In genomic region chr10:43261578-43261965, GRCh38 we compare ENCODE assay signal across 17 cellular contexts. TPM values are rescaled to one million over a fixed set of nuclear protein-coding genes. Genes with fewer than 3 reads are reported as not detected.
A peak's percentile ranks its signal among the peaks of the same experiment; 100 is the strongest.
DNase-seq lines count a peak whose midpoint lies in the region; ATAC-seq and TF ChIP-seq lines count a peak whose summit lies in the region.
"Had no signal": no experiment of that assay in that cellular context is flagged by ENCODE, and none has a peak within 500 bp of the region (broad histone marks: within the 10 kb centered on the region; RNA-seq: fewer than 3 reads in every experiment).

No MANE protein-coding gene starts in this region.

- in situ Hi-C loops in mammary epithelial cell (cut with MboI; ENCODE audit: low sequenced_read_pairs in 2 of 2): no loop called here

- H3K9ac ChIP-seq in mammary epithelial cell (ENCODE audit: insufficient read depth, low read length): no peak overlapping the region
- peak overlapping the region; percentile 63 for H3K9ac ChIP-seq in neural cell (ENCODE audit: low read length)

- TF ChIP-seq CTCF in MCF 10A (IDR thresholded peaks at IDR 0.05; ENCODE audit: unreplicated experiment) (no peak), mammary epithelial cell (conservative IDR thresholded peaks at IDR 0.05 in 1 of 2, IDR thresholded peaks at IDR 0.05 in 1 of 2; ENCODE audit: extremely low read depth in 1 of 2, insufficient read depth in 1 of 2, low read depth in 1 of 2, low read length in 2 of 2) (no peak), coronary artery (IDR thresholded peaks at IDR 0.05) (no peak), neural cell (IDR thresholded peaks at IDR 0.05; ENCODE audit: poor library complexity, severe bottlenecking) (no peak)

- H3K27me3 ChIP-seq in mammary epithelial cell (ENCODE audit: insufficient read depth, low read length) (peaks cover 15% of the 10 kb centered on the region), neural cell (ENCODE audit: insufficient read depth, low read depth, low read length) (peaks cover 15% of the 10 kb centered on the region)

- H3K27ac ChIP-seq in mammary epithelial cell (ENCODE audit: insufficient read depth, low read depth, low read length) (no peak overlapping the region), coronary artery (no peak overlapping the region), neural cell (ENCODE audit: low read length) (peak overlapping the region; percentile 82)

- no peaks in the 10 kb centered on the region for H3K36me3 Mint-ChIP-seq in MCF 10A (ENCODE audit: insufficient read depth, unreplicated experiment)
- H3K36me3 Mint-ChIP-seq in stimulated activated effector memory CD8-positive, alpha-beta T cell treated with anti-CD3 and anti-CD28 coated beads, Interleukin-12 subunit alpha, Interleukin-12 subunit beta, amount 100 ng/mL, for 72 hours: no peaks in the 10 kb centered on the region
- H3K36me3 Mint-ChIP-seq in activated CD8-positive, alpha-beta T cell treated with anti-CD3 and anti-CD28 coated beads, Interleukin-2, amount 10 ng/mL, durations not matched to agents 7 days and 5 days (ENCODE audit: low read depth): no peaks in the 10 kb centered on the region
- H3K36me3 Mint-ChIP-seq: CD4-positive, CD25-positive, alpha-beta regulatory T cell had no signal

- peaks cover 10% of the 10 kb centered on the region for H3K4me1 ChIP-seq in mammary epithelial cell (ENCODE audit: insufficient read depth, low read length)

- H3K9me3 ChIP-seq in mammary epithelial cell (replicated peaks; ENCODE audit: insufficient read depth, low read length) (no peaks in the 10 kb centered on the region), neural cell (ENCODE audit: low read length) (no peaks in the 10 kb centered on the region)
- H3K9me3 ChIP-seq: Caco-2 had no signal

- POLR2A ChIA-PET in MCF 10A (lab: Yijun Ruan, JAX): no interaction called here
- POLR2A ChIA-PET in activated CD8-positive, alpha-beta T cell treated with anti-CD3 and anti-CD28 coated beads, Interleukin-2, amount 10 ng/mL, durations not matched to agents 7 days and 5 days (lab: Charles Lee): no interaction called here

- H2AFZ ChIP-seq in mammary epithelial cell (ENCODE audit: low read depth, low read length) (no peak overlapping the region), neural cell (ENCODE audit: low read depth, low read length) (no peak overlapping the region)

- H3K79me2 ChIP-seq in mammary epithelial cell (ENCODE audit: insufficient read depth, low read length) (no peaks in the 10 kb centered on the region), neural cell (replicated peaks; ENCODE audit: insufficient read depth, low read length) (no peaks in the 10 kb centered on the region)

- intact Hi-C loops in MCF 10A (cut with micrococcal nuclease) (no loop called here), mammary epithelial cell (cut with micrococcal nuclease) (loop anchor here (10.0 kb wide), 1 partner anchor 203 kb away; no protein-coding TSS in a partner anchor)

- H3K4me2 ChIP-seq in mammary epithelial cell (ENCODE audit: insufficient read depth, low read depth, low read length): no peak overlapping the region
- H3K4me2 ChIP-seq in neural cell (ENCODE audit: low read length): no peak overlapping the region

- peak overlapping the region; percentile 38 for H3K4me3 Mint-ChIP-seq in MCF 10A (ENCODE audit: unreplicated experiment)
- H3K4me3 Mint-ChIP-seq in stimulated activated effector memory CD8-positive, alpha-beta T cell treated with anti-CD3 and anti-CD28 coated beads, Interleukin-12 subunit alpha, Interleukin-12 subunit beta, amount 100 ng/mL, for 72 hours: no peak overlapping the region
- no peak overlapping the region for H3K4me3 Mint-ChIP-seq in activated CD8-positive, alpha-beta T cell treated with anti-CD3 and anti-CD28 coated beads, Interleukin-2, amount 10 ng/mL, durations not matched to agents 7 days and 5 days
- H3K4me3 Mint-ChIP-seq: CD4-positive, CD25-positive, alpha-beta regulatory T cell; HFFc6 had no signal

- TF ChIP-seq EP300 in neural cell (conservative IDR thresholded peaks at IDR 0.05; ENCODE audit: poor library complexity, severe bottlenecking): no peak

- no peak for ATAC-seq in stimulated activated effector memory CD8-positive, alpha-beta T cell treated with anti-CD3 and anti-CD28 coated beads, Interleukin-12 subunit alpha, Interleukin-12 subunit beta, amount 100 ng/mL, for 72 hours
- no peak for ATAC-seq in GM18511 (IDR thresholded peaks at IDR 0.05; ENCODE audit: unreplicated experiment)
- ATAC-seq in activated CD8-positive, alpha-beta T cell treated with anti-CD3 and anti-CD28 coated beads, Interleukin-2, amount 10 ng/mL, durations not matched to agents 7 days and 5 days: no peak
- ATAC-seq: Panc1 had no signal

- H3F3A ChIP-seq in neural cell (ENCODE audit: insufficient read depth, low read length, poor library complexity, severe bottlenecking): no peaks in the 10 kb centered on the region

- H3K4me3 ChIP-seq in mammary epithelial cell (replicated peaks in 1 of 3; ENCODE audit: insufficient read depth in 1 of 3, low read depth in 2 of 3, low read length in 3 of 3) (no peak overlapping the region), coronary artery (no peak overlapping the region), neural cell (ENCODE audit: low read length) (peak overlapping the region; percentile 52)

- H3K9me3 Mint-ChIP-seq in MCF 10A (ENCODE audit: unreplicated experiment): no peaks in the 10 kb centered on the region
- H3K9me3 Mint-ChIP-seq in stimulated activated effector memory CD8-positive, alpha-beta T cell treated with anti-CD3 and anti-CD28 coated beads, Interleukin-12 subunit alpha, Interleukin-12 subunit beta, amount 100 ng/mL, for 72 hours: no peaks in the 10 kb centered on the region
- no peaks in the 10 kb centered on the region for H3K9me3 Mint-ChIP-seq in activated CD8-positive, alpha-beta T cell treated with anti-CD3 and anti-CD28 coated beads, Interleukin-2, amount 10 ng/mL, durations not matched to agents 7 days and 5 days (ENCODE audit: insufficient read depth)
- H3K9me3 Mint-ChIP-seq: CD4-positive, CD25-positive, alpha-beta regulatory T cell; HFFc6 had no signal

- peaks cover 22% of the 10 kb centered on the region for H3K4me1 Mint-ChIP-seq in MCF 10A (ENCODE audit: insufficient read depth, unreplicated experiment)
- peaks cover 39% of the 10 kb centered on the region for H3K4me1 Mint-ChIP-seq in stimulated activated effector memory CD8-positive, alpha-beta T cell treated with anti-CD3 and anti-CD28 coated beads, Interleukin-12 subunit alpha, Interleukin-12 subunit beta, amount 100 ng/mL, for 72 hours
- peaks cover 16% of the 10 kb centered on the region for H3K4me1 Mint-ChIP-seq in activated CD8-positive, alpha-beta T cell treated with anti-CD3 and anti-CD28 coated beads, Interleukin-2, amount 10 ng/mL, durations not matched to agents 7 days and 5 days (ENCODE audit: low read depth)

- H3K27ac Mint-ChIP-seq in MCF 10A (ENCODE audit: low read depth, unreplicated experiment): no peak overlapping the region
- peak overlapping the region; percentile 60 for H3K27ac Mint-ChIP-seq in stimulated activated effector memory CD8-positive, alpha-beta T cell treated with anti-CD3 and anti-CD28 coated beads, Interleukin-12 subunit alpha, Interleukin-12 subunit beta, amount 100 ng/mL, for 72 hours
- no peak overlapping the region for H3K27ac Mint-ChIP-seq in activated CD8-positive, alpha-beta T cell treated with anti-CD3 and anti-CD28 coated beads, Interleukin-2, amount 10 ng/mL, durations not matched to agents 7 days and 5 days
- H3K27ac Mint-ChIP-seq: HFFc6 had no signal

- H3K9me2 ChIP-seq in neural cell (ENCODE audit: insufficient read depth, low read length): no peaks in the 10 kb centered on the region

- dilution Hi-C loops in mammary epithelial cell (cut with HindIII; ENCODE audit: low sequenced_read_pairs): no loop called here

- H3K27me3 Mint-ChIP-seq in MCF 10A (ENCODE audit: insufficient read depth, unreplicated experiment): no peaks in the 10 kb centered on the region
- H3K27me3 Mint-ChIP-seq in activated CD8-positive, alpha-beta T cell treated with anti-CD3 and anti-CD28 coated beads, Interleukin-2, amount 10 ng/mL, durations not matched to agents 7 days and 5 days (ENCODE audit: low read depth): peaks cover 22% of the 10 kb centered on the region

- no peaks in the 10 kb centered on the region for H4K20me1 ChIP-seq in mammary epithelial cell (ENCODE audit: insufficient read depth, low read length)
- no peaks in the 10 kb centered on the region for H4K20me1 ChIP-seq in neural cell (ENCODE audit: insufficient read depth)

- CTCF ChIA-PET in MCF 10A (lab: Yijun Ruan, JAX): interaction anchor here (1.9 kb wide), 1 partner anchor 57 kb away, joined by 6 read pairs; no protein-coding TSS in a partner anchor
- CTCF ChIA-PET in mammary epithelial cell (lab: Charles Lee; ENCODE audit: low non-redundant PET): no interaction called here
- CTCF ChIA-PET in activated CD8-positive, alpha-beta T cell treated with anti-CD3 and anti-CD28 coated beads, Interleukin-2, amount 10 ng/mL, durations not matched to agents 7 days and 5 days (lab: Charles Lee): no interaction called here

- H3K36me3 ChIP-seq in mammary epithelial cell (ENCODE audit: insufficient read depth, low read length) (no peaks in the 10 kb centered on the region), neural cell (ENCODE audit: insufficient read depth, low read length) (no peaks in the 10 kb centered on the region)

- DNase-seq in MCF 10A (ENCODE audit: unreplicated experiment): no peak
- DNase-seq in mammary epithelial cell: no peak
- peak; percentile 62 for DNase-seq in coronary artery (ENCODE audit: low spot score)
- DNase-seq in stimulated activated effector memory CD8-positive, alpha-beta T cell treated with anti-CD3 and anti-CD28 coated beads, Interleukin-12 subunit alpha, Interleukin-12 subunit beta, amount 100 ng/mL, for 72 hours (ENCODE audit: low spot score in 2 of 2): no peak
- no peak for DNase-seq in NOMO-1 (lab: John Stamatoyannopoulos, UW; ENCODE audit: unreplicated experiment in 2 of 2)
- no peak for DNase-seq in activated CD8-positive, alpha-beta T cell treated with anti-CD3 and anti-CD28 coated beads, Interleukin-2, amount 10 ng/mL, durations not matched to agents 7 days and 5 days
- DNase-seq: Caco-2; CD4-positive, CD25-positive, alpha-beta regulatory T cell; HFFc6; KG1; NCI-H1048; NCI-H1436 treated with DMSO at 0.1 percent for 48 hours; NCI-H2029 treated with DMSO at 0.1 percent for 48 hours had no signal

- 50% methylated on average over 4 of the region's 4 CpGs for WGBS in mammary epithelial cell (ENCODE audit: low coverage, missing lambda C conversion rate)

- BruUV-seq in MCF 10A (replicated peaks; lab: Mats Ljungman, UMichigan) (no TSS peak), mammary epithelial cell (replicated peaks; lab: Mats Ljungman, UMichigan) (no TSS peak)

- TF ChIP-seq RAD21 in neural cell (conservative IDR thresholded peaks at IDR 0.05): no peak

RNA-seq across cellular contexts. Expression of gene RASGEF1A, which starts 5.3 kb away (rescaled TPM):
- not detected in 2 replicates for total RNA-seq in MCF 10A (2022)
- 1 to 10 TPM in 1 of 2 donors, not detected in 1; 4.7 TPM for total RNA-seq in mammary epithelial cell
- polyA plus RNA-seq in mammary epithelial cell: 0.79 TPM
- polyA minus RNA-seq in mammary epithelial cell: not detected
- polyA plus RNA-seq in neural cell: 8.7 and 10.5 TPM in 2 replicates
- polyA minus RNA-seq in neural cell: 11.5 and 13.6 TPM in 2 replicates
- total RNA-seq in activated CD8-positive, alpha-beta T cell treated with anti-CD3 and anti-CD28 coated beads, Interleukin-2, amount 10 ng/mL, durations not matched to agents 7 days and 5 days: 1 to 10 TPM; 3.6 to 4.0 TPM
- total RNA-seq: HFFc6, M059J had no signal
